Comparison of ENCODE assay signal across 1 cellular context in the genomic region with DNA sequence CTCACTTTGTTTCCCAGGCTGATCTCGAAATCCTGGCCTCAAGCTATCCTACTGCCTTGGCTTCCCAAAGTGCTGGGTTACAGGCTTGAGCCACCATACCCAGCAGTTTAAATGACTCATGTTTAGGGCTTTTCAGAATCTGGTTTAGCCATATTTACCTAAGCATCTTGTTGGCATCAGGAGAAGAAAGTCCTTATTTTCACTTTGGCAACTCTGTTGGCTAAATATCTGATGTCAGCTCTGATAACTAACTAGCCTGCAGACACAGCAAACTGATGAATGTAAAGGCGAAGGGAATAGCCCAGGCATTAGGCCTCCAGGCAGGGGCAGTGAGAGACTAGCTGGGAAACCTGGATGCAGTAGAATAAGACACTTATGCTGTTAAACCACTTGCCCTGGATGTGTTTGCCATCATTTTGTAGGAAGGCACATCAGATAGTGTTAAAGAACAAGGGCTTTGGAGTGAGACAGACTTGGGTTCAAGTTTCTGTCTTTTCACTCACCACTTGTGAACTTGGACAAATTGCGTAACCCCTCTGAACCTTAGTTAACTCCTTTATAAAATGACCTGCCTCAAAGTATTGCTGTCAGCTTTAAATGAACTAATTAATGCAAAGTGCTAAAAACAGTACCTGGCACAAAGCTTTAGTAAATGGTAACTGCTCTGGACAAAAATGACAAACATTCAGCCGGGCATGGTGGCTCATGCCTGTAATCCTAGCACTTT.
TF ChIP-seq lines count a peak whose summit lies in the region.

No MANE protein-coding gene starts in this region.

TF ChIP-seq in HepG2, 621 proteins besides CTCF, POLR2A, EP300 and RAD21:
- TF ChIP-seq NR2C2 (CRISPR knock-in tag; IDR thresholded peaks at IDR 0.05; ENCODE audit: borderline replicate concordance) (no peak), CEBPB (IDR thresholded peaks at IDR 0.05; ENCODE audit: borderline replicate concordance, low read depth, low read length) (peak; percentile 82), CEBPG (CRISPR knock-in tag; IDR thresholded peaks at IDR 0.05) (peak; percentile 49; the same call in 1 of the 2 replicates)
TF ChIP-seq in HepG2: peak in this region for 2.
